ENCODE assay signal across 1 cellular context in the genomic region with DNA sequence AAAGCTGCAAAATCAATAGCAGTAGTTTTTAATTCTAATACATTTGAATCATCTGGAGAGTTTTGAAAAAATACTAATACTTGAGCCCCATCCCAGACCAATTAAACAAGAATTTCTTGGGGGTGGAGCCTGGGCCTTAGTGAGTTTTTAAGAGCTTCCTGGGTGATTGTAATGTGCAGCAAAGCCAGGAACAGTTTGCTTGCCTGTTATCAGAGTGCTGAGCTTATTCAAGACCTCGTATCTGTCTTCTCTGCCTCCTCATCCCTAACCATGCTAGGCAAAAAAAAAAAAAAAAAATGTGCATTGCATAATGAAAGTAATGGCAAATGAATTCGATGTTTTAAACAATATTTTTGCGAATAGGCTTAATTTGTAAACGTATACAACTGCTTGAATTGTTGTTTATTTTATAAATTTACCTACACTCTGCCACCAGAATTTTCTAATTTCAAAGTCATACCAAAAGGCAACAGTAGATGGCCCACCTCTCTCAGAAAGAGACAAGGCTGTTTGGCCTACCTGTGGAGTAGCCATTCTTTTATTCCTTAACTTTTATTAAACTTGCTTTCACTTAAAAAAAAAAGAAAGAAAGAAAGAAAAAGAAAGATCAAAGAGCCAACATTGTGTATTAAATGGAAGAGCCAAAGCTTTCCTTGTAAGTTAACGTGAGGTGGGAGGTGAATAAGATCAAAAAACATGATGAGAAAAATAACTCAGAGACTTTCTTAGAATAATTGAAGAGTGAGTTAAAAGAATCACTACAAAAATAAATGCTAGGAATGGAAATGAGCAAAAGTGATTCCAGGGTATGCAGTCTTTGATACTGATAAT.
A peak's percentile ranks its signal among the peaks of the same experiment; 100 is the strongest.
TF ChIP-seq lines count a peak whose summit lies in the region.

No MANE protein-coding gene starts in this region.

TF ChIP-seq in GM12878, 131 proteins besides CTCF, POLR2A, EP300 and RAD21 (continued from another document and continues in another):
- TF ChIP-seq, protein P1, sequence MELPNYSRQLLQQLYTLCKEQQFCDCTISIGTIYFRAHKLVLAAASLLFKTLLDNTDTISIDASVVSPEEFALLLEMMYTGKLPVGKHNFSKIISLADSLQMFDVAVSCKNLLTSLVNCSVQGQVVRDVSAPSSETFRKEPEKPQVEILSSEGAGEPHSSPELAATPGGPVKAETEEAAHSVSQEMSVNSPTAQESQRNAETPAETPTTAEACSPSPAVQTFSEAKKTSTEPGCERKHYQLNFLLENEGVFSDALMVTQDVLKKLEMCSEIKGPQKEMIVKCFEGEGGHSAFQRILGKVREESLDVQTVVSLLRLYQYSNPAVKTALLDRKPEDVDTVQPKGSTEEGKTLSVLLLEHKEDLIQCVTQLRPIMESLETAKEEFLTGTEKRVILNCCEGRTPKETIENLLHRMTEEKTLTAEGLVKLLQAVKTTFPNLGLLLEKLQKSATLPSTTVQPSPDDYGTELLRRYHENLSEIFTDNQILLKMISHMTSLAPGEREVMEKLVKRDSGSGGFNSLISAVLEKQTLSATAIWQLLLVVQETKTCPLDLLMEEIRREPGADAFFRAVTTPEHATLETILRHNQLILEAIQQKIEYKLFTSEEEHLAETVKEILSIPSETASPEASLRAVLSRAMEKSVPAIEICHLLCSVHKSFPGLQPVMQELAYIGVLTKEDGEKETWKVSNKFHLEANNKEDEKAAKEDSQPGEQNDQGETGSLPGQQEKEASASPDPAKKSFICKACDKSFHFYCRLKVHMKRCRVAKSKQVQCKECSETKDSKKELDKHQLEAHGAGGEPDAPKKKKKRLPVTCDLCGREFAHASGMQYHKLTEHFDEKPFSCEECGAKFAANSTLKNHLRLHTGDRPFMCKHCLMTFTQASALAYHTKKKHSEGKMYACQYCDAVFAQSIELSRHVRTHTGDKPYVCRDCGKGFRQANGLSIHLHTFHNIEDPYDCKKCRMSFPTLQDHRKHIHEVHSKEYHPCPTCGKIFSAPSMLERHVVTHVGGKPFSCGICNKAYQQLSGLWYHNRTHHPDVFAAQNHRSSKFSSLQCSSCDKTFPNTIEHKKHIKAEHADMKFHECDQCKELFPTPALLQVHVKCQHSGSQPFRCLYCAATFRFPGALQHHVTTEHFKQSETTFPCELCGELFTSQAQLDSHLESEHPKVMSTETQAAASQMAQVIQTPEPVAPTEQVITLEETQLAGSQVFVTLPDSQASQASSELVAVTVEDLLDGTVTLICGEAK (IDR thresholded peaks at IDR 0.05; ENCODE audit: borderline replicate concordance): no peak
- TF ChIP-seq CHD2 (IDR thresholded peaks at IDR 0.05; ENCODE audit: borderline replicate concordance, low read depth, low read length): no peak
- peak; percentile 86; the same call in 1 of the 2 replicates for TF ChIP-seq SMC3 (IDR thresholded peaks at IDR 0.05; ENCODE audit: borderline replicate concordance, low read length)
- TF ChIP-seq, protein P2, sequence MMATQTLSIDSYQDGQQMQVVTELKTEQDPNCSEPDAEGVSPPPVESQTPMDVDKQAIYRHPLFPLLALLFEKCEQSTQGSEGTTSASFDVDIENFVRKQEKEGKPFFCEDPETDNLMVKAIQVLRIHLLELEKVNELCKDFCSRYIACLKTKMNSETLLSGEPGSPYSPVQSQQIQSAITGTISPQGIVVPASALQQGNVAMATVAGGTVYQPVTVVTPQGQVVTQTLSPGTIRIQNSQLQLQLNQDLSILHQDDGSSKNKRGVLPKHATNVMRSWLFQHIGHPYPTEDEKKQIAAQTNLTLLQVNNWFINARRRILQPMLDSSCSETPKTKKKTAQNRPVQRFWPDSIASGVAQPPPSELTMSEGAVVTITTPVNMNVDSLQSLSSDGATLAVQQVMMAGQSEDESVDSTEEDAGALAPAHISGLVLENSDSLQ (IDR thresholded peaks at IDR 0.05): no peak
- TF ChIP-seq, protein P3, sequence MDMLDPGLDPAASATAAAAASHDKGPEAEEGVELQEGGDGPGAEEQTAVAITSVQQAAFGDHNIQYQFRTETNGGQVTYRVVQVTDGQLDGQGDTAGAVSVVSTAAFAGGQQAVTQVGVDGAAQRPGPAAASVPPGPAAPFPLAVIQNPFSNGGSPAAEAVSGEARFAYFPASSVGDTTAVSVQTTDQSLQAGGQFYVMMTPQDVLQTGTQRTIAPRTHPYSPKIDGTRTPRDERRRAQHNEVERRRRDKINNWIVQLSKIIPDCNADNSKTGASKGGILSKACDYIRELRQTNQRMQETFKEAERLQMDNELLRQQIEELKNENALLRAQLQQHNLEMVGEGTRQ (IDR thresholded peaks at IDR 0.05; ENCODE audit: borderline replicate concordance, low read depth, low read length): no peak
- TF ChIP-seq SIX5 (IDR thresholded peaks at IDR 0.05; ENCODE audit: low read depth, low read length, severe bottlenecking): no peak
- no peak for TF ChIP-seq HDAC2 (IDR thresholded peaks at IDR 0.05)
- no peak for TF ChIP-seq SREBF2 (IDR thresholded peaks at IDR 0.05; ENCODE audit: low read length)
- no peak for TF ChIP-seq ZZZ3 (IDR thresholded peaks at IDR 0.05; ENCODE audit: control insufficient read depth, insufficient read length, low read depth)
- no peak for TF ChIP-seq JUNB (IDR thresholded peaks at IDR 0.05)
- no peak for TF ChIP-seq RAD51 (IDR thresholded peaks at IDR 0.05)
- no peak for TF ChIP-seq NFIC (IDR thresholded peaks at IDR 0.05; ENCODE audit: low read depth, low read length)
- TF ChIP-seq BMI1 (IDR thresholded peaks at IDR 0.05; ENCODE audit: borderline replicate concordance): no peak
- TF ChIP-seq NR2F1 (conservative IDR thresholded peaks at IDR 0.05): no peak
- no peak for TF ChIP-seq YBX1 (IDR thresholded peaks at IDR 0.05)
- TF ChIP-seq, protein P4, sequence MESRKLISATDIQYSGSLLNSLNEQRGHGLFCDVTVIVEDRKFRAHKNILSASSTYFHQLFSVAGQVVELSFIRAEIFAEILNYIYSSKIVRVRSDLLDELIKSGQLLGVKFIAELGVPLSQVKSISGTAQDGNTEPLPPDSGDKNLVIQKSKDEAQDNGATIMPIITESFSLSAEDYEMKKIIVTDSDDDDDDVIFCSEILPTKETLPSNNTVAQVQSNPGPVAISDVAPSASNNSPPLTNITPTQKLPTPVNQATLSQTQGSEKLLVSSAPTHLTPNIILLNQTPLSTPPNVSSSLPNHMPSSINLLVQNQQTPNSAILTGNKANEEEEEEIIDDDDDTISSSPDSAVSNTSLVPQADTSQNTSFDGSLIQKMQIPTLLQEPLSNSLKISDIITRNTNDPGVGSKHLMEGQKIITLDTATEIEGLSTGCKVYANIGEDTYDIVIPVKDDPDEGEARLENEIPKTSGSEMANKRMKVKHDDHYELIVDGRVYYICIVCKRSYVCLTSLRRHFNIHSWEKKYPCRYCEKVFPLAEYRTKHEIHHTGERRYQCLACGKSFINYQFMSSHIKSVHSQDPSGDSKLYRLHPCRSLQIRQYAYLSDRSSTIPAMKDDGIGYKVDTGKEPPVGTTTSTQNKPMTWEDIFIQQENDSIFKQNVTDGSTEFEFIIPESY (IDR thresholded peaks at IDR 0.05): no peak
- peak; percentile 17; the same call in 1 of the 2 replicates for TF ChIP-seq RUNX3 (IDR thresholded peaks at IDR 0.05; ENCODE audit: low read length)
- TF ChIP-seq RBBP5 (conservative IDR thresholded peaks at IDR 0.05): no peak
- TF ChIP-seq TCF7 (IDR thresholded peaks at IDR 0.05; ENCODE audit: borderline replicate concordance): no peak; the same call in 1 of the 2 replicates
- TF ChIP-seq, protein P5, sequence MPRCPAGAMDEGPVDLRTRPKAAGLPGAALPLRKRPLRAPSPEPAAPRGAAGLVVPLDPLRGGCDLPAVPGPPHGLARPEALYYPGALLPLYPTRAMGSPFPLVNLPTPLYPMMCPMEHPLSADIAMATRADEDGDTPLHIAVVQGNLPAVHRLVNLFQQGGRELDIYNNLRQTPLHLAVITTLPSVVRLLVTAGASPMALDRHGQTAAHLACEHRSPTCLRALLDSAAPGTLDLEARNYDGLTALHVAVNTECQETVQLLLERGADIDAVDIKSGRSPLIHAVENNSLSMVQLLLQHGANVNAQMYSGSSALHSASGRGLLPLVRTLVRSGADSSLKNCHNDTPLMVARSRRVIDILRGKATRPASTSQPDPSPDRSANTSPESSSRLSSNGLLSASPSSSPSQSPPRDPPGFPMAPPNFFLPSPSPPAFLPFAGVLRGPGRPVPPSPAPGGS (IDR thresholded peaks at IDR 0.05; ENCODE audit: borderline replicate concordance, insufficient read depth, low read depth, low read length, poor library complexity, severe bottlenecking): no peak
- TF ChIP-seq NR2C1 (IDR thresholded peaks at IDR 0.05): 0 out of 2 replicates have a peak, but pooled peaks have one; percentile 17
- TF ChIP-seq TAF1 (IDR thresholded peaks at IDR 0.05; ENCODE audit: borderline replicate concordance, low read depth, low read length): no peak
- TF ChIP-seq, protein P6, sequence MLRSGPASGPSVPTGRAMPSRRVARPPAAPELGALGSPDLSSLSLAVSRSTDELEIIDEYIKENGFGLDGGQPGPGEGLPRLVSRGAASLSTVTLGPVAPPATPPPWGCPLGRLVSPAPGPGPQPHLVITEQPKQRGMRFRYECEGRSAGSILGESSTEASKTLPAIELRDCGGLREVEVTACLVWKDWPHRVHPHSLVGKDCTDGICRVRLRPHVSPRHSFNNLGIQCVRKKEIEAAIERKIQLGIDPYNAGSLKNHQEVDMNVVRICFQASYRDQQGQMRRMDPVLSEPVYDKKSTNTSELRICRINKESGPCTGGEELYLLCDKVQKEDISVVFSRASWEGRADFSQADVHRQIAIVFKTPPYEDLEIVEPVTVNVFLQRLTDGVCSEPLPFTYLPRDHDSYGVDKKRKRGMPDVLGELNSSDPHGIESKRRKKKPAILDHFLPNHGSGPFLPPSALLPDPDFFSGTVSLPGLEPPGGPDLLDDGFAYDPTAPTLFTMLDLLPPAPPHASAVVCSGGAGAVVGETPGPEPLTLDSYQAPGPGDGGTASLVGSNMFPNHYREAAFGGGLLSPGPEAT (IDR thresholded peaks at IDR 0.05; ENCODE audit: low read depth): no peak; the same call in 1 of the 2 replicates
- TF ChIP-seq, protein P7, sequence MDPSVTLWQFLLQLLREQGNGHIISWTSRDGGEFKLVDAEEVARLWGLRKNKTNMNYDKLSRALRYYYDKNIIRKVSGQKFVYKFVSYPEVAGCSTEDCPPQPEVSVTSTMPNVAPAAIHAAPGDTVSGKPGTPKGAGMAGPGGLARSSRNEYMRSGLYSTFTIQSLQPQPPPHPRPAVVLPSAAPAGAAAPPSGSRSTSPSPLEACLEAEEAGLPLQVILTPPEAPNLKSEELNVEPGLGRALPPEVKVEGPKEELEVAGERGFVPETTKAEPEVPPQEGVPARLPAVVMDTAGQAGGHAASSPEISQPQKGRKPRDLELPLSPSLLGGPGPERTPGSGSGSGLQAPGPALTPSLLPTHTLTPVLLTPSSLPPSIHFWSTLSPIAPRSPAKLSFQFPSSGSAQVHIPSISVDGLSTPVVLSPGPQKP (IDR thresholded peaks at IDR 0.05; ENCODE audit: low read depth, low read length): no peak
- TF ChIP-seq, protein P8, sequence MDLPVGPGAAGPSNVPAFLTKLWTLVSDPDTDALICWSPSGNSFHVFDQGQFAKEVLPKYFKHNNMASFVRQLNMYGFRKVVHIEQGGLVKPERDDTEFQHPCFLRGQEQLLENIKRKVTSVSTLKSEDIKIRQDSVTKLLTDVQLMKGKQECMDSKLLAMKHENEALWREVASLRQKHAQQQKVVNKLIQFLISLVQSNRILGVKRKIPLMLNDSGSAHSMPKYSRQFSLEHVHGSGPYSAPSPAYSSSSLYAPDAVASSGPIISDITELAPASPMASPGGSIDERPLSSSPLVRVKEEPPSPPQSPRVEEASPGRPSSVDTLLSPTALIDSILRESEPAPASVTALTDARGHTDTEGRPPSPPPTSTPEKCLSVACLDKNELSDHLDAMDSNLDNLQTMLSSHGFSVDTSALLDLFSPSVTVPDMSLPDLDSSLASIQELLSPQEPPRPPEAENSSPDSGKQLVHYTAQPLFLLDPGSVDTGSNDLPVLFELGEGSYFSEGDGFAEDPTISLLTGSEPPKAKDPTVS (IDR thresholded peaks at IDR 0.05; ENCODE audit: low read depth, low read length): no peak
- TF ChIP-seq CEBPB (IDR thresholded peaks at IDR 0.05; ENCODE audit: borderline replicate concordance in 1 of 2, low read depth in 2 of 2, low read length in 2 of 2): no peak
- peak; percentile 59; the same call in 1 of the 2 replicates for TF ChIP-seq YY1 (IDR thresholded peaks at IDR 0.05; ENCODE audit: low read depth, low read length)
- no peak for TF ChIP-seq SREBF1 (IDR thresholded peaks at IDR 0.05; ENCODE audit: low read length)
- TF ChIP-seq TCF12 (IDR thresholded peaks at IDR 0.05; ENCODE audit: low read depth, low read length): no peak
- TF ChIP-seq, protein P9, sequence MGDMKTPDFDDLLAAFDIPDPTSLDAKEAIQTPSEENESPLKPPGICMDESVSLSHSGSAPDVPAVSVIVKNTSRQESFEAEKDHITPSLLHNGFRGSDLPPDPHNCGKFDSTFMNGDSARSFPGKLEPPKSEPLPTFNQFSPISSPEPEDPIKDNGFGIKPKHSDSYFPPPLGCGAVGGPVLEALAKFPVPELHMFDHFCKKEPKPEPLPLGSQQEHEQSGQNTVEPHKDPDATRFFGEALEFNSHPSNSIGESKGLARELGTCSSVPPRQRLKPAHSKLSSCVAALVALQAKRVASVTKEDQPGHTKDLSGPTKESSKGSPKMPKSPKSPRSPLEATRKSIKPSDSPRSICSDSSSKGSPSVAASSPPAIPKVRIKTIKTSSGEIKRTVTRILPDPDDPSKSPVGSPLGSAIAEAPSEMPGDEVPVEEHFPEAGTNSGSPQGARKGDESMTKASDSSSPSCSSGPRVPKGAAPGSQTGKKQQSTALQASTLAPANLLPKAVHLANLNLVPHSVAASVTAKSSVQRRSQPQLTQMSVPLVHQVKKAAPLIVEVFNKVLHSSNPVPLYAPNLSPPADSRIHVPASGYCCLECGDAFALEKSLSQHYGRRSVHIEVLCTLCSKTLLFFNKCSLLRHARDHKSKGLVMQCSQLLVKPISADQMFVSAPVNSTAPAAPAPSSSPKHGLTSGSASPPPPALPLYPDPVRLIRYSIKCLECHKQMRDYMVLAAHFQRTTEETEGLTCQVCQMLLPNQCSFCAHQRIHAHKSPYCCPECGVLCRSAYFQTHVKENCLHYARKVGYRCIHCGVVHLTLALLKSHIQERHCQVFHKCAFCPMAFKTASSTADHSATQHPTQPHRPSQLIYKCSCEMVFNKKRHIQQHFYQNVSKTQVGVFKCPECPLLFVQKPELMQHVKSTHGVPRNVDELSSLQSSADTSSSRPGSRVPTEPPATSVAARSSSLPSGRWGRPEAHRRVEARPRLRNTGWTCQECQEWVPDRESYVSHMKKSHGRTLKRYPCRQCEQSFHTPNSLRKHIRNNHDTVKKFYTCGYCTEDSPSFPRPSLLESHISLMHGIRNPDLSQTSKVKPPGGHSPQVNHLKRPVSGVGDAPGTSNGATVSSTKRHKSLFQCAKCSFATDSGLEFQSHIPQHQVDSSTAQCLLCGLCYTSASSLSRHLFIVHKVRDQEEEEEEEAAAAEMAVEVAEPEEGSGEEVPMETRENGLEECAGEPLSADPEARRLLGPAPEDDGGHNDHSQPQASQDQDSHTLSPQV (IDR thresholded peaks at IDR 0.05): peak; percentile 76
- TF ChIP-seq MEF2A (IDR thresholded peaks at IDR 0.05; ENCODE audit: insufficient read depth, low read depth, low read length): no peak
- TF ChIP-seq CREB1 (IDR thresholded peaks at IDR 0.05; ENCODE audit: low read depth): no peak
- TF ChIP-seq CBX3 (IDR thresholded peaks at IDR 0.05; ENCODE audit: borderline replicate concordance, low read depth): no peak
- TF ChIP-seq CBX5 (IDR thresholded peaks at IDR 0.05; ENCODE audit: low read depth): no peak; the same call in 1 of the 2 replicates
- TF ChIP-seq SRF (IDR thresholded peaks at IDR 0.05; ENCODE audit: low read depth in 2 of 2, low read length in 2 of 2): no peak
- TF ChIP-seq TARDBP (IDR thresholded peaks at IDR 0.05; ENCODE audit: borderline replicate concordance): no peak
